1 cellular context compared by ENCODE assay signal in genomic region chr5:95788493-95788892, GRCh38.
TF ChIP-seq lines count a peak whose summit lies in the region.

No MANE protein-coding gene starts in this region.

TF ChIP-seq in IMR-90, 13 proteins besides CTCF, POLR2A, EP300 and RAD21 (continued from another document):
- no peak for TF ChIP-seq MAZ (IDR thresholded peaks at IDR 0.05; ENCODE audit: borderline replicate concordance, low read depth, low read length)
- no peak for TF ChIP-seq RCOR1 (IDR thresholded peaks at IDR 0.05; ENCODE audit: insufficient replicate concordance, low read length)
